ENCODE assay signal across 22 cellular contexts in genomic region chr19:41392775-41393174, GRCh38.
"Had no signal": no experiment of that assay in that cellular context is flagged by ENCODE, and none has a peak within 500 bp of the region (broad histone marks: within the 10 kb centered on the region; RNA-seq: fewer than 3 reads in every experiment).

No MANE protein-coding gene starts in this region.

- H3K27ac ChIP-seq: SJCRH30 had no signal

- ATAC-seq: SK-N-SH treated with all-trans-retinoic acid at 6 μM for 48 hours had no signal

- DNase-seq: IMR-90, Karpas-422, KG1, MG63, NCI-H1092, NCI-H1105 treated with DMSO at 0.1 percent for 48 hours, NCI-H1417 treated with DMSO at 0.1 percent for 48 hours, NCI-H146, NCI-H1694 treated with DMSO at 0.1 percent for 48 hours, NCI-H1930, NCI-H2081, NCI-H2107, NCI-H226, NCI-H446, NCI-H510A, NCI-H524 treated with DMSO at 0.1 percent for 48 hours, NCI-H69, NCI-H774, RPMI8226, SHP77 treated with DMSO at 0.1 percent for 48 hours, SJCRH30 had no signal
